ENCODE assay signal across 8 cellular contexts in genomic region chr20:36051318-36052116, GRCh38.
DNase-seq lines count a peak whose midpoint lies in the region; ATAC-seq and TF ChIP-seq lines count a peak whose summit lies in the region.

No MANE protein-coding gene starts in this region.

- peaks cover 27% of the 10 kb centered on the region for H3K36me3 Mint-ChIP-seq in stimulated activated naive CD8-positive, alpha-beta T cell treated with anti-CD3 and anti-CD28 coated beads, Interleukin-15, Interleukin-2, amounts not matched to agents 100 ng/mL and 50 ng/mL, for 24 hours (ENCODE audit: low read depth)

- intact Hi-C loops in breast epithelium (cut with DNase I; ENCODE audit: low total_unique reads): loop anchor here (10.0 kb wide), 1 partner anchor 83 kb away; no protein-coding TSS in a partner anchor

- no peaks in the 10 kb centered on the region for H3K9me3 Mint-ChIP-seq in stimulated activated naive CD8-positive, alpha-beta T cell treated with anti-CD3 and anti-CD28 coated beads, Interleukin-15, Interleukin-2, amounts not matched to agents 100 ng/mL and 50 ng/mL, for 24 hours

- no peaks in the 10 kb centered on the region for H3K36me3 ChIP-seq in breast epithelium

- no peaks in the 10 kb centered on the region for H3K27me3 ChIP-seq in breast epithelium
- no peaks in the 10 kb centered on the region for H3K27me3 ChIP-seq in mononuclear cell (ENCODE audit: insufficient read depth, low read length)

- peak overlapping the region; percentile 92 for H3K27ac Mint-ChIP-seq in stimulated activated naive CD8-positive, alpha-beta T cell treated with anti-CD3 and anti-CD28 coated beads, Interleukin-15, Interleukin-2, amounts not matched to agents 100 ng/mL and 50 ng/mL, for 24 hours

- peaks cover 9% of the 10 kb centered on the region for H3K27me3 Mint-ChIP-seq in stimulated activated naive CD8-positive, alpha-beta T cell treated with anti-CD3 and anti-CD28 coated beads, Interleukin-15, Interleukin-2, amounts not matched to agents 100 ng/mL and 50 ng/mL, for 24 hours

- no peak for TF ChIP-seq POLR2A in breast epithelium (IDR thresholded peaks at IDR 0.05)

- no peak for DNase-seq in stimulated activated naive CD8-positive, alpha-beta T cell treated with anti-CD3 and anti-CD28 coated beads, Interleukin-15, Interleukin-2, amounts not matched to agents 100 U/mL and 50 U/mL, for 24 hours
- DNase-seq in breast epithelium (ENCODE audit: low spot score in 2 of 2) (no peak), hippocampal formation (lab: John Stamatoyannopoulos, UW) (no peak)

- ATAC-seq in stimulated activated naive CD8-positive, alpha-beta T cell treated with anti-CD3 and anti-CD28 coated beads, Interleukin-15, Interleukin-2, amounts not matched to agents 100 U/mL and 50 U/mL, for 24 hours: no peak
- ATAC-seq in HG03039 (IDR thresholded peaks at IDR 0.05; ENCODE audit: unreplicated experiment) (no peak), GM19467 (IDR thresholded peaks at IDR 0.05; ENCODE audit: unreplicated experiment) (no peak), GM18868 (IDR thresholded peaks at IDR 0.05; ENCODE audit: unreplicated experiment) (no peak)

- no peak for TF ChIP-seq CTCF in breast epithelium (IDR thresholded peaks at IDR 0.05)

- peaks cover 35% of the 10 kb centered on the region for H3K4me1 Mint-ChIP-seq in stimulated activated naive CD8-positive, alpha-beta T cell treated with anti-CD3 and anti-CD28 coated beads, Interleukin-15, Interleukin-2, amounts not matched to agents 100 ng/mL and 50 ng/mL, for 24 hours (ENCODE audit: low read depth)

- no peaks in the 10 kb centered on the region for H3K9me3 ChIP-seq in breast epithelium
- no peaks in the 10 kb centered on the region for H3K9me3 ChIP-seq in mononuclear cell (ENCODE audit: low read depth, low read length)

- peak overlapping the region; percentile 96 to 99 for H3K27ac ChIP-seq in breast epithelium

- H3K4me3 ChIP-seq in breast epithelium: peak overlapping the region; percentile 86 to 95 (median 89)
- H3K4me3 ChIP-seq in mononuclear cell (ENCODE audit: low read length): peak overlapping the region; percentile 91

- peak overlapping the region; percentile 92 for H3K4me3 Mint-ChIP-seq in stimulated activated naive CD8-positive, alpha-beta T cell treated with anti-CD3 and anti-CD28 coated beads, Interleukin-15, Interleukin-2, amounts not matched to agents 100 ng/mL and 50 ng/mL, for 24 hours

- H3K4me1 ChIP-seq in breast epithelium (no peaks in the 10 kb centered on the region), mononuclear cell (ENCODE audit: insufficient read depth, low read length) (peaks cover 14% of the 10 kb centered on the region)
